ENCODE assay signal across 1 cellular context in the genomic region with DNA sequence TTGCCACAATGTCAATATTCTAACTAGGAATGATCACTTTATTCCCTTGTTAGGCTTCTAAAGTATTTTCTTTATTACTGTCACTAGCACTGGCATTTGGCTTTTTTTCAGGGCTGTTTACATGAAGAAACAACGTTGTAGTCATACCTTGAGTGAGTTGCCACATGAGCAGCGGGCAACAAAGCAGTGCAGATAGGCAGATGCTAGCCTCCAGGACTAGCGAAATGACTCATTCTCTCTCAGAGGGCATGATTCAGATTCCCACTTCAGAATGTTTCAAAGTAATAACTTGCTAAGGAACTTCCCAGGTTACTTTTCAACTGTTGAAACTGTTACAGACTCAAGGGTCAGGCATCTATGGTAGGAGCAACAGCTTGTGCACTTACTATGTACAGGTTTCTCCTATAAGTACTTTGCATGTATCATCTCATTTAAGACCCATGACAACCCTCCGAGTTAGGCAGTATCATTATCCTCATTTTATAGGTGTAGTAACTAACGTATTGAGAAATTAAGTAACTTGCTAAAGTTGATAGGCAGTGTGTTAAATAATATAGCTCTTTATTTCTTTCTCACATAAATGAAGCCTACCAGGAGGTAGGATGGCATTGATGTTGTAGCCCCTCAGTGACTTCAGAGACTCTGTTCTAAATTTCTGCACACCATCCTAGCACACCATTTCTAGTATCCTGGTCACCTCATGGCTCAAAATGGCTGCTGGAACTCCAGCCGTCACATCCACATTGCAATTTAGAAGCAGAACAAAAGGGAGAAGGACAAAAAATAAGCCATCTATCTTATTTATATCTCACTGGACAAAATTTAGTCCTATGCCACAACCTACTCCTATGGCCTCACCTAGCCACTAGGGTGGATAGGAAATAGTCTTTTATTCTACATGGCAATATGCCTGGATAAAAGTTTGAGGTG.
TF ChIP-seq lines count a peak whose summit lies in the region.

No MANE protein-coding gene starts in this region.

TF ChIP-seq in GM23338, 12 proteins besides CTCF, POLR2A, EP300 and RAD21 (continued from another document):
- TF ChIP-seq, protein P1, sequence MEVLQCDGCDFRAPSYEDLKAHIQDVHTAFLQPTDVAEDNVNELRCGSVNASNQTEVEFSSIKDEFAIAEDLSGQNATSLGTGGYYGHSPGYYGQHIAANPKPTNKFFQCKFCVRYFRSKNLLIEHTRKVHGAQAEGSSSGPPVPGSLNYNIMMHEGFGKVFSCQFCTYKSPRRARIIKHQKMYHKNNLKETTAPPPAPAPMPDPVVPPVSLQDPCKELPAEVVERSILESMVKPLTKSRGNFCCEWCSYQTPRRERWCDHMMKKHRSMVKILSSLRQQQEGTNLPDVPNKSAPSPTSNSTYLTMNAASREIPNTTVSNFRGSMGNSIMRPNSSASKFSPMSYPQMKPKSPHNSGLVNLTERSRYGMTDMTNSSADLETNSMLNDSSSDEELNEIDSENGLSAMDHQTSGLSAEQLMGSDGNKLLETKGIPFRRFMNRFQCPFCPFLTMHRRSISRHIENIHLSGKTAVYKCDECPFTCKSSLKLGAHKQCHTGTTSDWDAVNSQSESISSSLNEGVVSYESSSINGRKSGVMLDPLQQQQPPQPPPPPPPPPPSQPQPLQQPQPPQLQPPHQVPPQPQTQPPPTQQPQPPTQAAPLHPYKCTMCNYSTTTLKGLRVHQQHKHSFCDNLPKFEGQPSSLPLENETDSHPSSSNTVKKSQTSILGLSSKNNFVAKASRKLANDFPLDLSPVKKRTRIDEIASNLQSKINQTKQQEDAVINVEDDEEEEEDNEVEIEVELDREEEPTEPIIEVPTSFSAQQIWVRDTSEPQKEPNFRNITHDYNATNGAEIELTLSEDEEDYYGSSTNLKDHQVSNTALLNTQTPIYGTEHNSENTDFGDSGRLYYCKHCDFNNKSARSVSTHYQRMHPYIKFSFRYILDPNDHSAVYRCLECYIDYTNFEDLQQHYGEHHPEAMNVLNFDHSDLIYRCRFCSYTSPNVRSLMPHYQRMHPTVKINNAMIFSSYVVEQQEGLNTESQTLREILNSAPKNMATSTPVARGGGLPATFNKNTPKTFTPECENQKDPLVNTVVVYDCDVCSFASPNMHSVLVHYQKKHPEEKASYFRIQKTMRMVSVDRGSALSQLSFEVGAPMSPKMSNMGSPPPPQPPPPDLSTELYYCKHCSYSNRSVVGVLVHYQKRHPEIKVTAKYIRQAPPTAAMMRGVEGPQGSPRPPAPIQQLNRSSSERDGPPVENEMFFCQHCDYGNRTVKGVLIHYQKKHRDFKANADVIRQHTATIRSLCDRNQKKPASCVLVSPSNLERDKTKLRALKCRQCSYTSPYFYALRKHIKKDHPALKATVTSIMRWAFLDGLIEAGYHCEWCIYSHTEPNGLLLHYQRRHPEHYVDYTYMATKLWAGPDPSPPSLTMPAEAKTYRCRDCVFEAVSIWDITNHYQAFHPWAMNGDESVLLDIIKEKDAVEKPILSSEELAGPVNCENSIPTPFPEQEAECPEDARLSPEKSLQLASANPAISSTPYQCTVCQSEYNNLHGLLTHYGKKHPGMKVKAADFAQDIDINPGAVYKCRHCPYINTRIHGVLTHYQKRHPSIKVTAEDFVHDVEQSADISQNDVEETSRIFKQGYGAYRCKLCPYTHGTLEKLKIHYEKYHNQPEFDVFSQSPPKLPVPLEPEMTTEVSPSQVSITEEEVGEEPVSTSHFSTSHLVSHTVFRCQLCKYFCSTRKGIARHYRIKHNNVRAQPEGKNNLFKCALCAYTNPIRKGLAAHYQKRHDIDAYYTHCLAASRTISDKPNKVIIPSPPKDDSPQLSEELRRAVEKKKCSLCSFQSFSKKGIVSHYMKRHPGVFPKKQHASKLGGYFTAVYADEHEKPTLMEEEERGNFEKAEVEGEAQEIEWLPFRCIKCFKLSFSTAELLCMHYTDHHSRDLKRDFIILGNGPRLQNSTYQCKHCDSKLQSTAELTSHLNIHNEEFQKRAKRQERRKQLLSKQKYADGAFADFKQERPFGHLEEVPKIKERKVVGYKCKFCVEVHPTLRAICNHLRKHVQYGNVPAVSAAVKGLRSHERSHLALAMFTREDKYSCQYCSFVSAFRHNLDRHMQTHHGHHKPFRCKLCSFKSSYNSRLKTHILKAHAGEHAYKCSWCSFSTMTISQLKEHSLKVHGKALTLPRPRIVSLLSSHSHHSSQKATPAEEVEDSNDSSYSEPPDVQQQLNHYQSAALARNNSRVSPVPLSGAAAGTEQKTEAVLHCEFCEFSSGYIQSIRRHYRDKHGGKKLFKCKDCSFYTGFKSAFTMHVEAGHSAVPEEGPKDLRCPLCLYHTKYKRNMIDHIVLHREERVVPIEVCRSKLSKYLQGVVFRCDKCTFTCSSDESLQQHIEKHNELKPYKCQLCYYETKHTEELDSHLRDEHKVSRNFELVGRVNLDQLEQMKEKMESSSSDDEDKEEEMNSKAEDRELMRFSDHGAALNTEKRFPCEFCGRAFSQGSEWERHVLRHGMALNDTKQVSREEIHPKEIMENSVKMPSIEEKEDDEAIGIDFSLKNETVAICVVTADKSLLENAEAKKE (CRISPR knock-in tag; IDR thresholded peaks at IDR 0.05): no peak
- TF ChIP-seq STAT1 (IDR thresholded peaks at IDR 0.05; ENCODE audit: unreplicated experiment) (no peak), ZNF114 (CRISPR knock-in tag; IDR thresholded peaks at IDR 0.05) (no peak), EZH2phosphoT487 (IDR thresholded peaks at IDR 0.05; ENCODE audit: unreplicated experiment) (no peak), EZH2 (IDR thresholded peaks at IDR 0.05; ENCODE audit: low read depth, unreplicated experiment) (no peak), JUNB (IDR thresholded peaks at IDR 0.05; ENCODE audit: unreplicated experiment) (no peak), CREB1 (CRISPR knock-in tag; IDR thresholded peaks at IDR 0.05; ENCODE audit: low read depth) (no peak), POLR2AphosphoS5 (IDR thresholded peaks at IDR 0.05; ENCODE audit: low read depth) (no peak), ZNF331 (CRISPR knock-in tag; IDR thresholded peaks at IDR 0.05; ENCODE audit: low read depth) (no peak), NANOG (IDR thresholded peaks at IDR 0.05; ENCODE audit: borderline replicate concordance) (no peak)
- TF ChIP-seq, protein P2, sequence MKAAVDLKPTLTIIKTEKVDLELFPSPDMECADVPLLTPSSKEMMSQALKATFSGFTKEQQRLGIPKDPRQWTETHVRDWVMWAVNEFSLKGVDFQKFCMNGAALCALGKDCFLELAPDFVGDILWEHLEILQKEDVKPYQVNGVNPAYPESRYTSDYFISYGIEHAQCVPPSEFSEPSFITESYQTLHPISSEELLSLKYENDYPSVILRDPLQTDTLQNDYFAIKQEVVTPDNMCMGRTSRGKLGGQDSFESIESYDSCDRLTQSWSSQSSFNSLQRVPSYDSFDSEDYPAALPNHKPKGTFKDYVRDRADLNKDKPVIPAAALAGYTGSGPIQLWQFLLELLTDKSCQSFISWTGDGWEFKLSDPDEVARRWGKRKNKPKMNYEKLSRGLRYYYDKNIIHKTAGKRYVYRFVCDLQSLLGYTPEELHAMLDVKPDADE (IDR thresholded peaks at IDR 0.05): no peak
